ENCODE assay signal across 26 cellular contexts in the genomic region with DNA sequence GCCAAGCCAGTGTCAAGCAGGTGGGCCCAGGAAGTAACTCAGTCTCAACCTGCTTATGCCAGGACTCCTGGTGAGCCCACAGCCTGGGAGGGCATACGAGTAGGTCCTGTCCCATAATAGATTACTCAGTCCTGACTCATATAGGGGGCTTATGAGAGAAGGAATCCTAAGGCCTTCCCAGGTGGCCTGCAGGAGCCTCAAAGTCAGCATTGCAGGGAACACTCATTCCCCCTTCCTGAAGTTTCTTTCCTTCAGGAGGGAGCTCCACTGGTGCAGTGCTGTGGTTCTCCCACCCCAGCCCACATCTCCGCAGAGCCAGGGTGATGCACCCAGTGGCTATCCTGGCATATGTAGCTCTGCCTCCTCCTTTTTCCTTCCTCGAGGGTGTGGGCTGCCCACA.
DNase-seq lines count a peak whose midpoint lies in the region; ATAC-seq, FAIRE-seq and TF ChIP-seq lines count a peak whose summit lies in the region.
"Had no signal": no experiment of that assay in that cellular context is flagged by ENCODE, and none has a peak within 500 bp of the region (broad histone marks: within the 10 kb centered on the region; RNA-seq: fewer than 3 reads in every experiment).

No MANE protein-coding gene starts in this region.

- no peaks in the 10 kb centered on the region for H3K4me1 ChIP-seq in RWPE2 (ENCODE audit: insufficient read depth, poor library complexity, severe bottlenecking)
- H3K4me1 ChIP-seq: Caco-2, HAP-1 had no signal

- ATAC-seq in RWPE2 (ENCODE audit: low read depth) (peak; percentile 33; the same call in 1 of the 3 replicates), WTC11 (no peak), GM21381 (IDR thresholded peaks at IDR 0.05; ENCODE audit: unreplicated experiment) (no peak), GM19328 (IDR thresholded peaks at IDR 0.05; ENCODE audit: unreplicated experiment) (no peak)
- ATAC-seq: CD8-positive, alpha-beta T cell; Panc1 had no signal

- H3K9me3 Mint-ChIP-seq in WTC11 = no peaks in the 10 kb centered on the region
- H3K9me3 Mint-ChIP-seq: CD8-positive, alpha-beta T cell had no signal

- no peaks in the 10 kb centered on the region for H3K36me3 ChIP-seq in RWPE2 (ENCODE audit: low read depth)
- H3K36me3 ChIP-seq: HAP-1 had no signal

- H3K4me3 Mint-ChIP-seq in WTC11 = no peak overlapping the region
- H3K4me3 Mint-ChIP-seq: CD8-positive, alpha-beta T cell had no signal

- CTCF ChIA-PET in WTC11 (lab: Charles Lee) = no interaction called here

- DNase-seq in H54 (ENCODE audit: insufficient read length, low spot score) (peak; percentile 50), RWPE2 (ENCODE audit: low spot score) (no peak), glomerular visceral epithelial cell (ENCODE audit: extremely low spot score) (peak; percentile 33), T-helper 2 cell (no peak), WTC11 (ENCODE audit: low spot score) (no peak)
- DNase-seq: C1 segment of cervical spinal cord; Caco-2; CD8-positive, alpha-beta T cell; DMS79; GM23248; IMR-90; KG1; MM.1S; NCI-H1694; NCI-H2081 treated with DMSO at 0.1 percent for 48 hours; NCI-H2171; NCI-H226; NCI-H510A; NCI-H69; SIG-M5; SK-N-SH; SW 1271 had no signal

- POLR2A ChIA-PET in WTC11 (lab: Charles Lee) = no interaction called here

- no peaks in the 10 kb centered on the region for H3K36me3 Mint-ChIP-seq in WTC11

- no peak for TF ChIP-seq POLR2A in H54 (IDR thresholded peaks at IDR 0.05; ENCODE audit: low read depth, low read length)

- H3K27ac ChIP-seq in RWPE2 (ENCODE audit: poor library complexity, severe bottlenecking) = no peak overlapping the region
- H3K27ac ChIP-seq: GM23248 had no signal

- H3K27me3 Mint-ChIP-seq in WTC11 (ENCODE audit: low read depth) = no peaks in the 10 kb centered on the region

- no peak overlapping the region for H3K27ac Mint-ChIP-seq in WTC11
- H3K27ac Mint-ChIP-seq: CD8-positive, alpha-beta T cell had no signal

- peaks cover 25% of the 10 kb centered on the region for H3K4me1 Mint-ChIP-seq in WTC11

- peak; percentile 48 for FAIRE-seq in H54 (lab: Jason Lieb, UNC)

- H3K9me3 ChIP-seq in RWPE2 (ENCODE audit: severe bottlenecking) = no peaks in the 10 kb centered on the region
- H3K9me3 ChIP-seq: Caco-2, HAP-1, SK-N-SH had no signal

- H3K27me3 ChIP-seq in RWPE2 (ENCODE audit: insufficient read depth, poor library complexity, severe bottlenecking) = no peaks in the 10 kb centered on the region

- no peak for TF ChIP-seq CTCF in RWPE2 (IDR thresholded peaks at IDR 0.05; ENCODE audit: poor library complexity, severe bottlenecking)
- no peak for TF ChIP-seq CTCF in WTC11 (IDR thresholded peaks at IDR 0.05)

- no peak overlapping the region for H3K4me3 ChIP-seq in RWPE2 (ENCODE audit: severe bottlenecking)
- H3K4me3 ChIP-seq: GM23248, HAP-1 had no signal

TF ChIP-seq in WTC11, 78 proteins besides CTCF, POLR2A, EP300 and RAD21:
- TF ChIP-seq ZNF121 (CRISPR knock-in tag; IDR thresholded peaks at IDR 0.05) (no peak), MXD4 (CRISPR knock-in tag; IDR thresholded peaks at IDR 0.05; ENCODE audit: borderline replicate concordance) (no peak), SMAD4 (CRISPR knock-in tag; IDR thresholded peaks at IDR 0.05) (no peak), NR2C2 (CRISPR knock-in tag; IDR thresholded peaks at IDR 0.05) (no peak), SP1 (CRISPR knock-in tag; conservative IDR thresholded peaks at IDR 0.05) (no peak), GRHL2 (CRISPR knock-in tag; IDR thresholded peaks at IDR 0.05; ENCODE audit: insufficient replicate concordance, severe bottlenecking) (no peak), ZNF416 (CRISPR knock-in tag; IDR thresholded peaks at IDR 0.05) (no peak), CBFB (CRISPR knock-in tag; IDR thresholded peaks at IDR 0.05; ENCODE audit: low read depth) (no peak), GTF2I (CRISPR knock-in tag; conservative IDR thresholded peaks at IDR 0.05) (no peak), ETV6 (CRISPR knock-in tag; IDR thresholded peaks at IDR 0.05) (no peak), RELA (CRISPR knock-in tag; IDR thresholded peaks at IDR 0.05; ENCODE audit: borderline replicate concordance) (no peak), ZNF263 (CRISPR knock-in tag; IDR thresholded peaks at IDR 0.05; ENCODE audit: low read depth) (no peak), ELF4 (CRISPR knock-in tag; IDR thresholded peaks at IDR 0.05; ENCODE audit: low read depth) (no peak), PRRX2 (CRISPR knock-in tag; IDR thresholded peaks at IDR 0.05) (no peak), ZNF138 (CRISPR knock-in tag; conservative IDR thresholded peaks at IDR 0.05) (no peak)
- TF ChIP-seq, protein P1, sequence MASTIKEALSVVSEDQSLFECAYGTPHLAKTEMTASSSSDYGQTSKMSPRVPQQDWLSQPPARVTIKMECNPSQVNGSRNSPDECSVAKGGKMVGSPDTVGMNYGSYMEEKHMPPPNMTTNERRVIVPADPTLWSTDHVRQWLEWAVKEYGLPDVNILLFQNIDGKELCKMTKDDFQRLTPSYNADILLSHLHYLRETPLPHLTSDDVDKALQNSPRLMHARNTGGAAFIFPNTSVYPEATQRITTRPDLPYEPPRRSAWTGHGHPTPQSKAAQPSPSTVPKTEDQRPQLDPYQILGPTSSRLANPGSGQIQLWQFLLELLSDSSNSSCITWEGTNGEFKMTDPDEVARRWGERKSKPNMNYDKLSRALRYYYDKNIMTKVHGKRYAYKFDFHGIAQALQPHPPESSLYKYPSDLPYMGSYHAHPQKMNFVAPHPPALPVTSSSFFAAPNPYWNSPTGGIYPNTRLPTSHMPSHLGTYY (CRISPR knock-in tag; IDR thresholded peaks at IDR 0.05) = no peak
- TF ChIP-seq, protein P2, sequence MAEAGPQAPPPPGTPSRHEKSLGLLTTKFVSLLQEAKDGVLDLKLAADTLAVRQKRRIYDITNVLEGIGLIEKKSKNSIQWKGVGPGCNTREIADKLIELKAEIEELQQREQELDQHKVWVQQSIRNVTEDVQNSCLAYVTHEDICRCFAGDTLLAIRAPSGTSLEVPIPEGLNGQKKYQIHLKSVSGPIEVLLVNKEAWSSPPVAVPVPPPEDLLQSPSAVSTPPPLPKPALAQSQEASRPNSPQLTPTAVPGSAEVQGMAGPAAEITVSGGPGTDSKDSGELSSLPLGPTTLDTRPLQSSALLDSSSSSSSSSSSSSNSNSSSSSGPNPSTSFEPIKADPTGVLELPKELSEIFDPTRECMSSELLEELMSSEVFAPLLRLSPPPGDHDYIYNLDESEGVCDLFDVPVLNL (CRISPR knock-in tag; IDR thresholded peaks at IDR 0.05; ENCODE audit: borderline replicate concordance, low read depth) = no peak
- TF ChIP-seq, protein P3, sequence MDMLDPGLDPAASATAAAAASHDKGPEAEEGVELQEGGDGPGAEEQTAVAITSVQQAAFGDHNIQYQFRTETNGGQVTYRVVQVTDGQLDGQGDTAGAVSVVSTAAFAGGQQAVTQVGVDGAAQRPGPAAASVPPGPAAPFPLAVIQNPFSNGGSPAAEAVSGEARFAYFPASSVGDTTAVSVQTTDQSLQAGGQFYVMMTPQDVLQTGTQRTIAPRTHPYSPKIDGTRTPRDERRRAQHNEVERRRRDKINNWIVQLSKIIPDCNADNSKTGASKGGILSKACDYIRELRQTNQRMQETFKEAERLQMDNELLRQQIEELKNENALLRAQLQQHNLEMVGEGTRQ (CRISPR knock-in tag; IDR thresholded peaks at IDR 0.05) = no peak
- TF ChIP-seq, protein P4, sequence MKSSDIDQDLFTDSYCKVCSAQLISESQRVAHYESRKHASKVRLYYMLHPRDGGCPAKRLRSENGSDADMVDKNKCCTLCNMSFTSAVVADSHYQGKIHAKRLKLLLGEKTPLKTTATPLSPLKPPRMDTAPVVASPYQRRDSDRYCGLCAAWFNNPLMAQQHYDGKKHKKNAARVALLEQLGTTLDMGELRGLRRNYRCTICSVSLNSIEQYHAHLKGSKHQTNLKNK (CRISPR knock-in tag; IDR thresholded peaks at IDR 0.05) = no peak
- TF ChIP-seq, protein P5, sequence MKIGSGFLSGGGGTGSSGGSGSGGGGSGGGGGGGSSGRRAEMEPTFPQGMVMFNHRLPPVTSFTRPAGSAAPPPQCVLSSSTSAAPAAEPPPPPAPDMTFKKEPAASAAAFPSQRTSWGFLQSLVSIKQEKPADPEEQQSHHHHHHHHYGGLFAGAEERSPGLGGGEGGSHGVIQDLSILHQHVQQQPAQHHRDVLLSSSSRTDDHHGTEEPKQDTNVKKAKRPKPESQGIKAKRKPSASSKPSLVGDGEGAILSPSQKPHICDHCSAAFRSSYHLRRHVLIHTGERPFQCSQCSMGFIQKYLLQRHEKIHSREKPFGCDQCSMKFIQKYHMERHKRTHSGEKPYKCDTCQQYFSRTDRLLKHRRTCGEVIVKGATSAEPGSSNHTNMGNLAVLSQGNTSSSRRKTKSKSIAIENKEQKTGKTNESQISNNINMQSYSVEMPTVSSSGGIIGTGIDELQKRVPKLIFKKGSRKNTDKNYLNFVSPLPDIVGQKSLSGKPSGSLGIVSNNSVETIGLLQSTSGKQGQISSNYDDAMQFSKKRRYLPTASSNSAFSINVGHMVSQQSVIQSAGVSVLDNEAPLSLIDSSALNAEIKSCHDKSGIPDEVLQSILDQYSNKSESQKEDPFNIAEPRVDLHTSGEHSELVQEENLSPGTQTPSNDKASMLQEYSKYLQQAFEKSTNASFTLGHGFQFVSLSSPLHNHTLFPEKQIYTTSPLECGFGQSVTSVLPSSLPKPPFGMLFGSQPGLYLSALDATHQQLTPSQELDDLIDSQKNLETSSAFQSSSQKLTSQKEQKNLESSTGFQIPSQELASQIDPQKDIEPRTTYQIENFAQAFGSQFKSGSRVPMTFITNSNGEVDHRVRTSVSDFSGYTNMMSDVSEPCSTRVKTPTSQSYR (CRISPR knock-in tag; IDR thresholded peaks at IDR 0.05) = no peak

Comparison
In these comparisons a context has a peak if more than half of its experiments do, and no peak if none do; other contexts are left out.
1. DNase-seq: peak in H54 (single experiment) and glomerular visceral epithelial cell (single experiment); none in RWPE2 (single experiment), T-helper 2 cell (0 of 5) and WTC11 (single experiment).